26 cellular contexts compared by ENCODE assay signal in the genomic region with DNA sequence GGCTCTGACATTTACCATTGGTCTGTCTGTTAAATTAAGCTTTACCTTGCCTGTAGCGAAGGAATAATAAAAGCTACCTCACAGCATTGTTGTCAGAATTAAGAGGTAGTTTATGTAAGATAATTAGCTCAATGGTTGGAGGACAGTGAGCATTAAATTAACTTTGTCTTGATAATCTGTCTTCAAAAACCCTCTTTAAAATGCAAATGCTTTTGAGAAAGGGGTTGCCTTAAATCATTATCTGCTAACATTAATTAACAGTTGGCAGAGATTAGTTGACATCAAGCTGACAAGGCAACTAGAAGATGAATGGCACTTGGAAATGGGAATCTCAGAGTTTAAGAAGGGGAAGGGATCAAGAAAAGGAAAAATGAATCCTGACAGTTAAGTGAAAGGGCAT.
"Had no signal": no experiment of that assay in that cellular context is flagged by ENCODE, and none has a peak within 500 bp of the region (broad histone marks: within the 10 kb centered on the region; RNA-seq: fewer than 3 reads in every experiment).

No MANE protein-coding gene starts in this region.

- H3K27me3 ChIP-seq: esophagus muscularis mucosa, foreskin keratinocyte, gastroesophageal sphincter, heart right ventricle, right atrium auricular region, suprapubic skin, transverse colon, upper lobe of right lung, uterus had no signal

- H3K4me3 Mint-ChIP-seq: nephron; stimulated activated naive CD8-positive, alpha-beta T cell treated with anti-CD3 and anti-CD28 coated beads, Interleukin-15, amount 100 ng/mL, for 72 hours had no signal

- H3K27me3 Mint-ChIP-seq: stimulated activated naive CD8-positive, alpha-beta T cell treated with anti-CD3 and anti-CD28 coated beads, Interleukin-15, amount 100 ng/mL, for 72 hours had no signal

- ATAC-seq: foreskin keratinocyte; gastroesophageal sphincter; heart right ventricle; left ventricle myocardium superior; lower lobe of right lung; sciatic nerve; stimulated activated naive CD8-positive, alpha-beta T cell treated with anti-CD3 and anti-CD28 coated beads, Interleukin-15, amount 100 ng/mL, for 72 hours; upper lobe of right lung had no signal

- H3K27ac ChIP-seq: coronary artery, esophagus muscularis mucosa, foreskin keratinocyte, gastroesophageal sphincter, heart right ventricle, lower lobe of right lung, prostate gland, right atrium auricular region, suprapubic skin, transverse colon, upper lobe of right lung, uterus had no signal

- H3K27ac Mint-ChIP-seq: nephron; stimulated activated naive CD8-positive, alpha-beta T cell treated with anti-CD3 and anti-CD28 coated beads, Interleukin-15, amount 100 ng/mL, for 72 hours had no signal

- H3K36me3 ChIP-seq: esophagus muscularis mucosa, gastroesophageal sphincter, heart right ventricle, lower lobe of right lung, prostate gland, right atrium auricular region, suprapubic skin, transverse colon, upper lobe of right lung, uterus had no signal

- H3K4me3 ChIP-seq: coronary artery, esophagus muscularis mucosa, gastroesophageal sphincter, heart right ventricle, lower lobe of right lung, prostate gland, right atrium auricular region, smooth muscle cell, suprapubic skin, transverse colon, upper lobe of right lung, uterus had no signal

- H3K4me1 Mint-ChIP-seq: nephron; stimulated activated naive CD8-positive, alpha-beta T cell treated with anti-CD3 and anti-CD28 coated beads, Interleukin-15, amount 100 ng/mL, for 72 hours had no signal

- H3K4me1 ChIP-seq: esophagus muscularis mucosa, foreskin keratinocyte, gastroesophageal sphincter, heart right ventricle, lower lobe of right lung, prostate gland, right atrium auricular region, suprapubic skin, transverse colon, upper lobe of right lung, uterus had no signal

- DNase-seq: dermis blood vessel endothelial cell; effector memory CD4-positive, alpha-beta T cell; foreskin keratinocyte; heart right ventricle; hippocampal formation; left ventricle myocardium superior; lower lobe of right lung; nucleus accumbens; stimulated activated CD4-positive, alpha-beta T cell treated with anti-CD3 and anti-CD28 coated beads, Interleukin-12 subunit alpha, Interleukin-12 subunit beta, amount 100 ng/mL, for 4 hours; stimulated activated CD4-positive, alpha-beta T cell treated with anti-CD3 and anti-CD28 coated beads, Interleukin-1b, Interleukin-23, amount 100 ng/mL, for 48 hours; stimulated activated CD4-positive, alpha-beta T cell treated with anti-CD3 and anti-CD28 coated beads, Interleukin-4, amount 100 ng/mL, for 1 hour; stimulated activated CD8-positive, alpha-beta memory T cell treated with anti-CD3 and anti-CD28 coated beads, Interleukin-4, amount 100 ng/mL, for 48 hours; stimulated activated naive CD4-positive, alpha-beta T cell; stimulated activated naive CD8-positive, alpha-beta T cell treated with anti-CD3 and anti-CD28 coated beads, Interleukin-15, amount 100 ng/mL, for 72 hours; transverse colon; upper lobe of right lung; uterus had no signal

- H3K4me2 ChIP-seq: smooth muscle cell had no signal
